In genomic region chrX:136909119-136909705, GRCh38 we compare ENCODE assay signal across 8 cellular contexts. TPM values are rescaled to one million over a fixed set of nuclear protein-coding genes. Genes with fewer than 3 reads are reported as not detected.
DNase-seq lines count a peak whose midpoint lies in the region; ATAC-seq and TF ChIP-seq lines count a peak whose summit lies in the region.

No MANE protein-coding gene starts in this region.

- H3K4me1 Mint-ChIP-seq in central memory CD8-positive, alpha-beta T cell: peaks cover 27% of the 10 kb centered on the region

- no peak for TF ChIP-seq CTCF in AG04450 (IDR thresholded peaks at IDR 0.05; ENCODE audit: low read depth, low read length)
- no peak for TF ChIP-seq CTCF in kidney epithelial cell (IDR thresholded peaks at IDR 0.05; ENCODE audit: insufficient read depth, low read length, poor library complexity, severe bottlenecking)

- H3K36me3 ChIP-seq in kidney epithelial cell (ENCODE audit: control insufficient read depth, insufficient read depth, low read length): no peaks in the 10 kb centered on the region

- H3K36me3 Mint-ChIP-seq in central memory CD8-positive, alpha-beta T cell (ENCODE audit: insufficient read depth): peaks cover 11% of the 10 kb centered on the region

- peak overlapping the region; percentile 98 for H3K4me3 Mint-ChIP-seq in central memory CD8-positive, alpha-beta T cell

- H3K4me3 ChIP-seq in AG04450 (ENCODE audit: low read depth, low read length): peak overlapping the region; percentile 68
- H3K4me3 ChIP-seq in kidney epithelial cell (ENCODE audit: low read depth, low read length): peak overlapping the region; percentile 63

- peak overlapping the region; percentile 21 for H3K27ac ChIP-seq in AG04450 (ENCODE audit: low read depth, low read length)

- H3K27ac Mint-ChIP-seq in central memory CD8-positive, alpha-beta T cell (ENCODE audit: low read depth): peak overlapping the region; percentile 91

- DNase-seq in AG04450 (ENCODE audit: low read depth, low spot score) (peak; percentile 32), NCI-H345 (lab: John Stamatoyannopoulos, UW) (peak; percentile 80), kidney epithelial cell (ENCODE audit: low read depth) (peak; percentile 16)
- DNase-seq in central memory CD8-positive, alpha-beta T cell (ENCODE audit: low spot score in 2 of 2): peak; percentile 48 to 51
- DNase-seq in stimulated activated CD4-positive, alpha-beta T cell treated with anti-CD3 and anti-CD28 coated beads, Interleukin-15, amount 100 ng/mL, for 48 hours (ENCODE audit: low read depth in 2 of 2): peak; percentile 45 to 58

- ATAC-seq in GM18873 (IDR thresholded peaks at IDR 0.05; ENCODE audit: low FRiP score, unreplicated experiment) (peak; percentile 76), HG03139 (IDR thresholded peaks at IDR 0.05; ENCODE audit: unreplicated experiment) (peak; percentile 52)
- ATAC-seq in activated CD4-positive, CD25-positive, alpha-beta regulatory T cell treated with anti-CD3 and anti-CD28 coated beads, Interleukin-2, amount 50 U/mL, for 24 hours: peak; percentile 75 to 76
- ATAC-seq in central memory CD8-positive, alpha-beta T cell (replicated peaks; ENCODE audit: extremely low read depth, poor library complexity, severe bottlenecking): peak; percentile 72

- CTCF ChIA-PET in AG04450 (lab: Charles Lee): interaction anchor here (0.7 kb wide), 1 partner anchor 29 kb away, joined by 3 read pairs; no protein-coding TSS in a partner anchor

- no peaks in the 10 kb centered on the region for H3K27me3 ChIP-seq in AG04450 (ENCODE audit: control insufficient read depth, insufficient read depth, low read length)
- no peaks in the 10 kb centered on the region for H3K27me3 ChIP-seq in kidney epithelial cell (ENCODE audit: control insufficient read depth, insufficient read depth, low read length)

- H3K9me3 ChIP-seq in AG04450 (ENCODE audit: control insufficient read depth, insufficient read depth, low read length): peaks cover 4% of the 10 kb centered on the region; the same call in 1 of the 2 replicates

- POLR2A ChIA-PET in AG04450 (lab: Yijun Ruan, JAX): interaction anchor here (2.1 kb wide), 1 partner anchor 29 kb away, joined by 22 read pairs; the partner anchor contains the start of gene RBMX

- H3K9me3 Mint-ChIP-seq in central memory CD8-positive, alpha-beta T cell: no peaks in the 10 kb centered on the region

- no peaks in the 10 kb centered on the region for H3K27me3 Mint-ChIP-seq in central memory CD8-positive, alpha-beta T cell

RNA-seq across cellular contexts. Expression of gene RBMX, which starts 28.7 kb away (rescaled TPM):
- polyA plus RNA-seq in AG04450 (2011; rRNA removed): 145 and 183 TPM in 2 replicates
- 92.5 and 120 TPM in 2 replicates for polyA minus RNA-seq in AG04450 (2011; rRNA and poly(A)+ RNA removed)
- 262 and 338 TPM in 2 replicates for total RNA-seq in kidney epithelial cell

Comparison
In these comparisons a context has a peak if more than half of its experiments do, and no peak if none do; other contexts are left out.
1. Peak in every context shown above with its lines: DNase-seq, ATAC-seq, H3K4me3 ChIP-seq and H3K27ac ChIP-seq.
2. DNase-seq: peak in every context shown above with its lines; median percentile 80 in NCI-H345; 52 in stimulated activated CD4-positive, alpha-beta T cell treated with anti-CD3 and anti-CD28 coated beads, Interleukin-15, amount 100 ng/mL, for 48 hours; 50 in central memory CD8-positive, alpha-beta T cell; 32 in AG04450; 16 in kidney epithelial cell.